Comparison of ENCODE assay signal across 1 cellular context in the genomic region with DNA sequence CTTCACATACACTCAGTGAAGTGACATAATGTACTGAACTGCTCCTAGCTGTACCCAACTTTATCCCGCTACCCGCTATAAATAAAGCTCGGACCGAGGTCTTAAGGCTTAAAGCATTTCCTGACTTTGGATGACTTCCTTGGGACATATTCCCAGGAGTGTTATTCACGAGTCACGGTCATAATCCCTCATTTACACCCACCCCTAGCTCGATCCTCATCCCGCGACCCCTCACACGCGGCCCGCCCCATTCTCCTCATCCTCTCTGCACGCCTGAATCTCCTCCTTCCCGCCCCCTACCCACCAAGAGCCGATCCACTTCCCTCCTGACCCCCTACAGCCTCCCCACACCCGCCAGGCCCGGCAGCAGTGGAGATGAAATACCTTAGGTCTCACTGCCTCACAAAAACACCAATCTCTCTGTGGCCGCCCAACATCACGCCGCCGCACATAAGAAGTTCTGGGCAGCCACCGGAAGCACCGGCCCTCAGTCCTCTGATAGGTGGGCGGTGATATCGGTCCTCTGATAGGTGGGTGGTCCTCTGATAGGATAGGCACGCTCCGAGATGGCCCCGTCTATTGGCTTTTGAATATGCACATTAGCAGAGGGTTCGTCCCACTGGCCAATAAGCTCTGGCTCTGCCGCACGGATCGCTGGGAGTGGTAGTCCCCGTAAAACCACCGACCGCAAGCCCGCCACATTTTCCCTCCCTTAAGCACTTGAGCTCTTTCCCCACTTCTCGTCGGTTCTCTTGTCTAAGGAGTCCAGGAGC.
TF ChIP-seq lines count a peak whose summit lies in the region.

A gene with protein sequence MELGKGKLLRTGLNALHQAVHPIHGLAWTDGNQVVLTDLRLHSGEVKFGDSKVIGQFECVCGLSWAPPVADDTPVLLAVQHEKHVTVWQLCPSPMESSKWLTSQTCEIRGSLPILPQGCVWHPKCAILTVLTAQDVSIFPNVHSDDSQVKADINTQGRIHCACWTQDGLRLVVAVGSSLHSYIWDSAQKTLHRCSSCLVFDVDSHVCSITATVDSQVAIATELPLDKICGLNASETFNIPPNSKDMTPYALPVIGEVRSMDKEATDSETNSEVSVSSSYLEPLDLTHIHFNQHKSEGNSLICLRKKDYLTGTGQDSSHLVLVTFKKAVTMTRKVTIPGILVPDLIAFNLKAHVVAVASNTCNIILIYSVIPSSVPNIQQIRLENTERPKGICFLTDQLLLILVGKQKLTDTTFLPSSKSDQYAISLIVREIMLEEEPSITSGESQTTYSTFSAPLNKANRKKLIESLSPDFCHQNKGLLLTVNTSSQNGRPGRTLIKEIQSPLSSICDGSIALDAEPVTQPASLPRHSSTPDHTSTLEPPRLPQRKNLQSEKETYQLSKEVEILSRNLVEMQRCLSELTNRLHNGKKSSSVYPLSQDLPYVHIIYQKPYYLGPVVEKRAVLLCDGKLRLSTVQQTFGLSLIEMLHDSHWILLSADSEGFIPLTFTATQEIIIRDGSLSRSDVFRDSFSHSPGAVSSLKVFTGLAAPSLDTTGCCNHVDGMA (minus strand): TSS at position 462 of the 773 bp plus-strand sequence. CDS start 7,897 bp downstream, outside the sequence.

TF ChIP-seq in K562, 482 proteins besides CTCF, POLR2A, EP300 and RAD21 (continued from another document and continues in another):
- TF ChIP-seq RERE (CRISPR knock-in tag; IDR thresholded peaks at IDR 0.05; ENCODE audit: borderline replicate concordance) (no peak), ILF3 (IDR thresholded peaks at IDR 0.05; ENCODE audit: borderline replicate concordance) (no peak), ZNF431 (CRISPR knock-in tag; IDR thresholded peaks at IDR 0.05) (no peak), PCBP2 (IDR thresholded peaks at IDR 0.05; ENCODE audit: low read depth, low read length, poor library complexity, severe bottlenecking) (no peak), ZNF263 (CRISPR knock-in tag; IDR thresholded peaks at IDR 0.05; ENCODE audit: borderline replicate concordance) (no peak), E2F8 (IDR thresholded peaks at IDR 0.05; ENCODE audit: low read depth, partially characterized antibody) (peak; percentile 20), SREBF2 (CRISPR knock-in tag; IDR thresholded peaks at IDR 0.05) (no peak), GMEB1 (CRISPR knock-in tag; IDR thresholded peaks at IDR 0.05) (no peak), HMGN3 (IDR thresholded peaks at IDR 0.05; ENCODE audit: borderline replicate concordance, extremely low read depth, insufficient read length, low read depth, low read length) (no peak), HNRNPH1 (optimal IDR thresholded peaks at IDR 0.05; ENCODE audit: low read depth, low read length) (no peak), HNRNPUL1 (IDR thresholded peaks at IDR 0.05; ENCODE audit: low read length) (no peak), ZNF766 (CRISPR knock-in tag; conservative IDR thresholded peaks at IDR 0.05) (no peak), ELK3 (CRISPR knock-in tag; IDR thresholded peaks at IDR 0.05) (no peak), GTF3C2 (IDR thresholded peaks at IDR 0.05; ENCODE audit: borderline replicate concordance, extremely low read depth, insufficient read length) (no peak), SP1 (CRISPR knock-in tag; IDR thresholded peaks at IDR 0.05) (peak; percentile 68), GTF2F1 (IDR thresholded peaks at IDR 0.05; ENCODE audit: low read depth, low read length) (0 out of 2 replicates have a peak, but pooled peaks have one; percentile 53), CEBPG (CRISPR knock-in tag; IDR thresholded peaks at IDR 0.05) (no peak), CEBPG (tag; conservative IDR thresholded peaks at IDR 0.05 in 1 of 2, IDR thresholded peaks at IDR 0.05 in 1 of 2) (no peak), ZNF253 (CRISPR knock-in tag; conservative IDR thresholded peaks at IDR 0.05) (no peak), CXXC5 (CRISPR knock-in tag; IDR thresholded peaks at IDR 0.05) (peak; percentile 78), PCBP1 (IDR thresholded peaks at IDR 0.05; ENCODE audit: low read depth, low read length, poor library complexity, severe bottlenecking) (no peak), ZFP1 (CRISPR knock-in tag; IDR thresholded peaks at IDR 0.05) (no peak)
- TF ChIP-seq, protein P1, sequence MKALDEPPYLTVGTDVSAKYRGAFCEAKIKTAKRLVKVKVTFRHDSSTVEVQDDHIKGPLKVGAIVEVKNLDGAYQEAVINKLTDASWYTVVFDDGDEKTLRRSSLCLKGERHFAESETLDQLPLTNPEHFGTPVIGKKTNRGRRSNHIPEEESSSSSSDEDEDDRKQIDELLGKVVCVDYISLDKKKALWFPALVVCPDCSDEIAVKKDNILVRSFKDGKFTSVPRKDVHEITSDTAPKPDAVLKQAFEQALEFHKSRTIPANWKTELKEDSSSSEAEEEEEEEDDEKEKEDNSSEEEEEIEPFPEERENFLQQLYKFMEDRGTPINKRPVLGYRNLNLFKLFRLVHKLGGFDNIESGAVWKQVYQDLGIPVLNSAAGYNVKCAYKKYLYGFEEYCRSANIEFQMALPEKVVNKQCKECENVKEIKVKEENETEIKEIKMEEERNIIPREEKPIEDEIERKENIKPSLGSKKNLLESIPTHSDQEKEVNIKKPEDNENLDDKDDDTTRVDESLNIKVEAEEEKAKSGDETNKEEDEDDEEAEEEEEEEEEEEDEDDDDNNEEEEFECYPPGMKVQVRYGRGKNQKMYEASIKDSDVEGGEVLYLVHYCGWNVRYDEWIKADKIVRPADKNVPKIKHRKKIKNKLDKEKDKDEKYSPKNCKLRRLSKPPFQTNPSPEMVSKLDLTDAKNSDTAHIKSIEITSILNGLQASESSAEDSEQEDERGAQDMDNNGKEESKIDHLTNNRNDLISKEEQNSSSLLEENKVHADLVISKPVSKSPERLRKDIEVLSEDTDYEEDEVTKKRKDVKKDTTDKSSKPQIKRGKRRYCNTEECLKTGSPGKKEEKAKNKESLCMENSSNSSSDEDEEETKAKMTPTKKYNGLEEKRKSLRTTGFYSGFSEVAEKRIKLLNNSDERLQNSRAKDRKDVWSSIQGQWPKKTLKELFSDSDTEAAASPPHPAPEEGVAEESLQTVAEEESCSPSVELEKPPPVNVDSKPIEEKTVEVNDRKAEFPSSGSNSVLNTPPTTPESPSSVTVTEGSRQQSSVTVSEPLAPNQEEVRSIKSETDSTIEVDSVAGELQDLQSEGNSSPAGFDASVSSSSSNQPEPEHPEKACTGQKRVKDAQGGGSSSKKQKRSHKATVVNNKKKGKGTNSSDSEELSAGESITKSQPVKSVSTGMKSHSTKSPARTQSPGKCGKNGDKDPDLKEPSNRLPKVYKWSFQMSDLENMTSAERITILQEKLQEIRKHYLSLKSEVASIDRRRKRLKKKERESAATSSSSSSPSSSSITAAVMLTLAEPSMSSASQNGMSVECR (CRISPR knock-in tag; IDR thresholded peaks at IDR 0.05) = peak; percentile 61; the same call in 1 of the 2 replicates
- TF ChIP-seq, protein P2, sequence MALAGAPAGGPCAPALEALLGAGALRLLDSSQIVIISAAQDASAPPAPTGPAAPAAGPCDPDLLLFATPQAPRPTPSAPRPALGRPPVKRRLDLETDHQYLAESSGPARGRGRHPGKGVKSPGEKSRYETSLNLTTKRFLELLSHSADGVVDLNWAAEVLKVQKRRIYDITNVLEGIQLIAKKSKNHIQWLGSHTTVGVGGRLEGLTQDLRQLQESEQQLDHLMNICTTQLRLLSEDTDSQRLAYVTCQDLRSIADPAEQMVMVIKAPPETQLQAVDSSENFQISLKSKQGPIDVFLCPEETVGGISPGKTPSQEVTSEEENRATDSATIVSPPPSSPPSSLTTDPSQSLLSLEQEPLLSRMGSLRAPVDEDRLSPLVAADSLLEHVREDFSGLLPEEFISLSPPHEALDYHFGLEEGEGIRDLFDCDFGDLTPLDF (CRISPR knock-in tag; IDR thresholded peaks at IDR 0.05) = no peak
